Comparison of ENCODE assay signal across 1 cellular context in genomic region chr14:96423446-96424103, GRCh38.
TF ChIP-seq lines count a peak whose summit lies in the region.

No MANE protein-coding gene starts in this region.

TF ChIP-seq in HepG2, 621 proteins besides CTCF, POLR2A, EP300 and RAD21 (continued from another document):
- TF ChIP-seq PHF5A (CRISPR knock-in tag; IDR thresholded peaks at IDR 0.05; ENCODE audit: low read depth, unreplicated experiment) (no peak), STAT5B (CRISPR knock-in tag; IDR thresholded peaks at IDR 0.05) (no peak), ZNF121 (CRISPR knock-in tag; IDR thresholded peaks at IDR 0.05) (no peak), ZKSCAN1 (IDR thresholded peaks at IDR 0.05; ENCODE audit: low read length) (no peak), ZNF83 (CRISPR knock-in tag; IDR thresholded peaks at IDR 0.05; ENCODE audit: borderline replicate concordance) (0 out of 2 replicates have a peak, but pooled peaks have one; percentile 26), FOXK1 (CRISPR knock-in tag; IDR thresholded peaks at IDR 0.05; ENCODE audit: borderline replicate concordance, low read depth) (no peak), MBNL3 (CRISPR knock-in tag; conservative IDR thresholded peaks at IDR 0.05) (no peak), ZNF234 (CRISPR knock-in tag; conservative IDR thresholded peaks at IDR 0.05) (no peak)
- TF ChIP-seq, protein P1, sequence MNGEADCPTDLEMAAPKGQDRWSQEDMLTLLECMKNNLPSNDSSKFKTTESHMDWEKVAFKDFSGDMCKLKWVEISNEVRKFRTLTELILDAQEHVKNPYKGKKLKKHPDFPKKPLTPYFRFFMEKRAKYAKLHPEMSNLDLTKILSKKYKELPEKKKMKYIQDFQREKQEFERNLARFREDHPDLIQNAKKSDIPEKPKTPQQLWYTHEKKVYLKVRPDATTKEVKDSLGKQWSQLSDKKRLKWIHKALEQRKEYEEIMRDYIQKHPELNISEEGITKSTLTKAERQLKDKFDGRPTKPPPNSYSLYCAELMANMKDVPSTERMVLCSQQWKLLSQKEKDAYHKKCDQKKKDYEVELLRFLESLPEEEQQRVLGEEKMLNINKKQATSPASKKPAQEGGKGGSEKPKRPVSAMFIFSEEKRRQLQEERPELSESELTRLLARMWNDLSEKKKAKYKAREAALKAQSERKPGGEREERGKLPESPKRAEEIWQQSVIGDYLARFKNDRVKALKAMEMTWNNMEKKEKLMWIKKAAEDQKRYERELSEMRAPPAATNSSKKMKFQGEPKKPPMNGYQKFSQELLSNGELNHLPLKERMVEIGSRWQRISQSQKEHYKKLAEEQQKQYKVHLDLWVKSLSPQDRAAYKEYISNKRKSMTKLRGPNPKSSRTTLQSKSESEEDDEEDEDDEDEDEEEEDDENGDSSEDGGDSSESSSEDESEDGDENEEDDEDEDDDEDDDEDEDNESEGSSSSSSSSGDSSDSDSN (CRISPR knock-in tag; IDR thresholded peaks at IDR 0.05) = 0 out of 2 replicates have a peak, but pooled peaks have one; percentile 27
TF ChIP-seq in HepG2: peak in this region for 2.
